20 cellular contexts compared by ENCODE assay signal in genomic region chr16:80377621-80378020, GRCh38.
"Had no signal": no experiment of that assay in that cellular context is flagged by ENCODE, and none has a peak within 500 bp of the region (broad histone marks: within the 10 kb centered on the region; RNA-seq: fewer than 3 reads in every experiment).

No MANE protein-coding gene starts in this region.

- FAIRE-seq: HTR-8/SVneo, K562, RCC 7860 had no signal

- H3K4me2 ChIP-seq: KMS-11 had no signal

- H3K9ac ChIP-seq: KMS-11 had no signal

- DNase-seq: Kasumi-1, MM.1S, NCI-H1092 treated with DMSO at 0.1 percent for 48 hours, NCI-H1436, NCI-H187 treated with DMSO at 0.1 percent for 48 hours, NCI-H2029 treated with DMSO at 0.1 percent for 48 hours, NCI-H2227 treated with DMSO at 0.1 percent for 48 hours, NCI-H524, NCI-H69, NCI-H774, Right ventricle myocardium superior, RPMI8226, SIG-M5 had no signal

- ATAC-seq: K562 had no signal

- H3K27ac ChIP-seq: HL-60, KMS-11, SJSA1, SK-N-MC had no signal

- H3K4me3 ChIP-seq: K562, SJSA1, SK-N-MC had no signal

- H3K4me1 ChIP-seq: SJSA1 had no signal

- H3K36me3 ChIP-seq: SJSA1 had no signal

- H3K9me3 ChIP-seq: SJSA1 had no signal
